Comparison of ENCODE assay signal across 11 cellular contexts in the genomic region with DNA sequence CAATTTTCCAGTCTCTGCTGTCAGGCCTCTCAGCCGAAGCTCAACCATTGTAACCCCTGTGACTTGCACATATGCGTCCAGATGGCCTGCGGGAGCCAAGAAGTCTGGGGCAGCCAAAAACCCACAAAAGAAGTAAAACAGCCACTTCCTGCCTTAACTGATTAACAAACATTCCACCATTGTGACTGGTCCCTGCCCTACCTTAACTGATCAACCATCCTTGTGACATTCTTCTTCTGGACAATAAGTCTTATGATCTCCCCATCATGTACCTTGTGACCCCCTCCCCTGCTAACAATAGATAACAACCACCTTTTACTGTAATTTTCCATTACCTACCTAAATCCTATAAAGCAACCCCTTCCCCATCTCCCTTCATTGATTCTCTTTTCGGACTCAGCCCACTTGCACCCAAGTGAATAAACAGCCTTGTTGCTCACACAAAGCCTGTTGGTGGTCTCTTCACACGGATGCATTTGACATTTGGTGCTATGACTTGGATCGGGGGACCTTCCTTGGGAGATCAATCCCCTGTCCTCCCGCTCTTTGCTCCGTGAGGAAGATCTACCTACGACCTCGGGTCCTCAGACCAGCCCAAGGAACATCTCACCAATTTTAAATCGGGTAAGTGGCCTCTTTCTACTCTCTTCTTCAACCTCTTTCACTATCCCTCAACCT. TPM values are rescaled to one million over a fixed set of nuclear protein-coding genes. Genes with fewer than 3 reads are reported as not detected.
DNase-seq lines count a peak whose midpoint lies in the region; ATAC-seq and TF ChIP-seq lines count a peak whose summit lies in the region.
"Had no signal": no experiment of that assay in that cellular context is flagged by ENCODE, and none has a peak within 500 bp of the region (broad histone marks: within the 10 kb centered on the region; RNA-seq: fewer than 3 reads in every experiment).

No MANE protein-coding gene starts in this region.

- in situ Hi-C loops in Panc1 (cut with HindIII; ENCODE audit: low pct_unique_long_range_greater_than_20kb, low sequenced_read_pairs): no loop called here

- H3K27ac Mint-ChIP-seq in activated CD8-positive, alpha-beta memory T cell treated with anti-CD3 and anti-CD28 coated beads, Interleukin-2, amount 10 ng/mL, durations not matched to agents 7 days and 5 days: peak overlapping the region; percentile 35
- peak overlapping the region; percentile 27 to 60 for H3K27ac Mint-ChIP-seq in effector memory CD8-positive, alpha-beta T cell

- peaks cover 14% of the 10 kb centered on the region for H3K36me3 Mint-ChIP-seq in activated CD8-positive, alpha-beta memory T cell treated with anti-CD3 and anti-CD28 coated beads, Interleukin-2, amount 10 ng/mL, durations not matched to agents 7 days and 5 days
- H3K36me3 Mint-ChIP-seq in effector memory CD8-positive, alpha-beta T cell (ENCODE audit: insufficient read depth): peaks cover 12% of the 10 kb centered on the region

- no peak for TF ChIP-seq CTCF in Panc1 (IDR thresholded peaks at IDR 0.05)

- H3K9me3 Mint-ChIP-seq in activated CD8-positive, alpha-beta memory T cell treated with anti-CD3 and anti-CD28 coated beads, Interleukin-2, amount 10 ng/mL, durations not matched to agents 7 days and 5 days (ENCODE audit: low read depth): no peaks in the 10 kb centered on the region
- no peaks in the 10 kb centered on the region for H3K9me3 Mint-ChIP-seq in effector memory CD8-positive, alpha-beta T cell

- DNase-seq in activated CD8-positive, alpha-beta memory T cell treated with anti-CD3 and anti-CD28 coated beads, Interleukin-2, amount 10 ng/mL, durations not matched to agents 7 days and 5 days: peak; percentile 43
- DNase-seq in activated CD8-positive, alpha-beta memory T cell treated with anti-CD3 and anti-CD28 coated beads for 24 hours: no peak
- DNase-seq in Panc1 (ENCODE audit: low read depth, low spot score): no peak
- no peak for DNase-seq in effector memory CD8-positive, alpha-beta T cell
- DNase-seq in renal cortical epithelial cell (ENCODE audit: low read depth): peak; percentile 17
- DNase-seq in NCI-H2227 (lab: John Stamatoyannopoulos, UW; ENCODE audit: unreplicated experiment): no peak
- no peak for DNase-seq in NCI-H146 treated with DMSO at 0.1 percent for 48 hours (lab: John Stamatoyannopoulos, UW; ENCODE audit: unreplicated experiment)
- DNase-seq: BE2C, hippocampal formation, uterus had no signal

- H3K9me3 ChIP-seq in Panc1 (ENCODE audit: control insufficient read depth, insufficient read depth, low read depth, low read length): no peaks in the 10 kb centered on the region
- H3K9me3 ChIP-seq: BE2C, uterus had no signal

- H3K4me3 ChIP-seq in Panc1 (ENCODE audit: low read depth in 2 of 2, low read length in 2 of 2): peak overlapping the region in 1 of 2 experiments; percentile 87; a peak in 2 of 4 replicates

- POLR2A ChIA-PET in Panc1 (lab: Charles Lee): interaction anchor here (0.7 kb wide), 1 partner anchor 207 kb away, joined by 3 read pairs; no protein-coding TSS in a partner anchor

- peak overlapping the region; percentile 37 for H3K4me3 Mint-ChIP-seq in activated CD8-positive, alpha-beta memory T cell treated with anti-CD3 and anti-CD28 coated beads, Interleukin-2, amount 10 ng/mL, durations not matched to agents 7 days and 5 days
- peak overlapping the region; percentile 82 to 87 for H3K4me3 Mint-ChIP-seq in effector memory CD8-positive, alpha-beta T cell

- CTCF ChIA-PET in activated CD8-positive, alpha-beta memory T cell treated with anti-CD3 and anti-CD28 coated beads, Interleukin-2, amount 10 ng/mL, durations not matched to agents 7 days and 5 days (lab: Charles Lee): interaction anchor here (1.3 to 2.4 kb wide), 2 partner anchors 35 to 58 kb away, joined by 5 read pairs; partner anchors contain the start of gene ALG8
- CTCF ChIA-PET in Panc1 (lab: Charles Lee): no interaction called here

- H3K27ac ChIP-seq in Panc1 (ENCODE audit: low read length): peak overlapping the region; percentile 44

- no peaks in the 10 kb centered on the region for H3K27me3 Mint-ChIP-seq in activated CD8-positive, alpha-beta memory T cell treated with anti-CD3 and anti-CD28 coated beads, Interleukin-2, amount 10 ng/mL, durations not matched to agents 7 days and 5 days
- no peaks in the 10 kb centered on the region for H3K27me3 Mint-ChIP-seq in effector memory CD8-positive, alpha-beta T cell

- ATAC-seq in activated CD8-positive, alpha-beta memory T cell treated with anti-CD3 and anti-CD28 coated beads, Interleukin-2, amount 10 ng/mL, durations not matched to agents 7 days and 5 days: no peak
- ATAC-seq in Panc1 (no peak), HG03280 (IDR thresholded peaks at IDR 0.05; ENCODE audit: unreplicated experiment) (no peak)
- ATAC-seq in effector memory CD8-positive, alpha-beta T cell (replicated peaks): no peak

- H3K4me1 Mint-ChIP-seq in activated CD8-positive, alpha-beta memory T cell treated with anti-CD3 and anti-CD28 coated beads, Interleukin-2, amount 10 ng/mL, durations not matched to agents 7 days and 5 days: peaks cover 43% of the 10 kb centered on the region
- H3K4me1 Mint-ChIP-seq in effector memory CD8-positive, alpha-beta T cell (ENCODE audit: low read depth in 2 of 2): peaks cover 28 to 36% of the 10 kb centered on the region in 2 donors

- intact Hi-C loops in Panc1 (cut with micrococcal nuclease; ENCODE audit: unreplicated experiment): no loop called here

- no peaks in the 10 kb centered on the region; the same call in 1 of the 2 replicates for H3K36me3 ChIP-seq in Panc1 (ENCODE audit: control insufficient read depth, insufficient read depth, low read length)
- H3K36me3 ChIP-seq: uterus had no signal

- H3K27me3 ChIP-seq in Panc1 (ENCODE audit: control insufficient read depth, insufficient read depth, low read length): no peaks in the 10 kb centered on the region
- H3K27me3 ChIP-seq: BE2C, uterus had no signal

- H3K4me1 ChIP-seq in Panc1 (ENCODE audit: control insufficient read depth, insufficient read depth, low read length): peaks cover 22% of the 10 kb centered on the region
- H3K4me1 ChIP-seq: BE2C, uterus had no signal

- BruUV-seq in Panc1 (replicated peaks; lab: Mats Ljungman, UMichigan): no TSS peak

RNA-seq across cellular contexts. Expression of gene NDUFC2, which starts 1.3 kb away (rescaled TPM):
- total RNA-seq in activated CD8-positive, alpha-beta memory T cell treated with anti-CD3 and anti-CD28 coated beads, Interleukin-2, amount 10 ng/mL, durations not matched to agents 7 days and 5 days: 100 to 1,000 TPM; 179 to 201 TPM
- total RNA-seq in Panc1 (2021; ENCODE audit: unreplicated experiment) (308 TPM), renal cortical epithelial cell (80.9 and 101 TPM in 2 replicates)
- polyA plus RNA-seq in Panc1 (2012; ENCODE audit: insufficient read length): 226 TPM

RNA-seq across cellular contexts. Expression of gene THRSP, which starts 17.3 kb away (rescaled TPM):
- total RNA-seq in activated CD8-positive, alpha-beta memory T cell treated with anti-CD3 and anti-CD28 coated beads, Interleukin-2, amount 10 ng/mL, durations not matched to agents 7 days and 5 days: not detected
- total RNA-seq in Panc1 (2021; ENCODE audit: unreplicated experiment) (not detected), renal cortical epithelial cell (not detected in 2 replicates)
- not detected for polyA plus RNA-seq in Panc1 (2012; ENCODE audit: insufficient read length)
- total RNA-seq: uterus had no signal

RNA-seq across cellular contexts. Expression of gene KCTD14, which starts 57.9 kb away (rescaled TPM):
- under 1 TPM; 0.18 to 0.23 TPM for total RNA-seq in activated CD8-positive, alpha-beta memory T cell treated with anti-CD3 and anti-CD28 coated beads, Interleukin-2, amount 10 ng/mL, durations not matched to agents 7 days and 5 days
- 19.3 TPM for total RNA-seq in Panc1 (2021; ENCODE audit: unreplicated experiment)
- 21.7 TPM for polyA plus RNA-seq in Panc1 (2012; ENCODE audit: insufficient read length)
- total RNA-seq in renal cortical epithelial cell: 10.4 and 12.0 TPM in 2 replicates

RNA-seq across cellular contexts. Expression of gene ALG8, which starts 58.5 kb away (rescaled TPM):
- total RNA-seq in activated CD8-positive, alpha-beta memory T cell treated with anti-CD3 and anti-CD28 coated beads, Interleukin-2, amount 10 ng/mL, durations not matched to agents 7 days and 5 days: 10 to 100 TPM; 47.3 to 51.6 TPM
- total RNA-seq in Panc1 (2021; ENCODE audit: unreplicated experiment): 97.0 TPM
- polyA plus RNA-seq in Panc1 (2012; ENCODE audit: insufficient read length): 62.2 TPM
- total RNA-seq in renal cortical epithelial cell: 28.8 and 36.8 TPM in 2 replicates

Comparison
In these comparisons a context has a peak if more than half of its experiments do, and no peak if none do; other contexts are left out.
1. DNase-seq: peak in activated CD8-positive, alpha-beta memory T cell treated with anti-CD3 and anti-CD28 coated beads, Interleukin-2, amount 10 ng/mL, durations not matched to agents 7 days and 5 days (single experiment) and renal cortical epithelial cell (single experiment); none in activated CD8-positive, alpha-beta memory T cell treated with anti-CD3 and anti-CD28 coated beads for 24 hours (single experiment), Panc1 (single experiment), effector memory CD8-positive, alpha-beta T cell (0 of 3), NCI-H2227 (single experiment) and NCI-H146 treated with DMSO at 0.1 percent for 48 hours (single experiment).